Comparison of ENCODE assay signal across 1 cellular context in genomic region chr10:124388823-124389612, GRCh38.
TF ChIP-seq lines count a peak whose summit lies in the region.

No MANE protein-coding gene starts in this region.

TF ChIP-seq in HepG2, 621 proteins besides CTCF, POLR2A, EP300 and RAD21 (continued from another document and continues in another):
- TF ChIP-seq ELF1 (CRISPR knock-in tag; IDR thresholded peaks at IDR 0.05) (0 out of 2 replicates have a peak, but pooled peaks have one; percentile 11), PRDM4 (CRISPR knock-in tag; IDR thresholded peaks at IDR 0.05; ENCODE audit: borderline replicate concordance) (no peak), ZBTB7A (CRISPR knock-in tag; IDR thresholded peaks at IDR 0.05) (no peak), ZNF839 (CRISPR knock-in tag; IDR thresholded peaks at IDR 0.05; ENCODE audit: borderline replicate concordance) (no peak), TRAFD1 (CRISPR knock-in tag; IDR thresholded peaks at IDR 0.05; ENCODE audit: borderline replicate concordance) (no peak), ZKSCAN8 (CRISPR knock-in tag; IDR thresholded peaks at IDR 0.05; ENCODE audit: borderline replicate concordance) (no peak), RBM22 (optimal IDR thresholded peaks at IDR 0.05; ENCODE audit: low read length) (no peak), ZBTB21 (CRISPR knock-in tag; IDR thresholded peaks at IDR 0.05) (no peak), DR1 (CRISPR knock-in tag; IDR thresholded peaks at IDR 0.05) (no peak), ZNF720 (CRISPR knock-in tag; IDR thresholded peaks at IDR 0.05) (no peak), IRF2 (CRISPR knock-in tag; IDR thresholded peaks at IDR 0.05) (no peak), TIGD3 (CRISPR knock-in tag; IDR thresholded peaks at IDR 0.05; ENCODE audit: borderline replicate concordance) (no peak), CHD2 (IDR thresholded peaks at IDR 0.05; ENCODE audit: low read depth, low read length) (peak; percentile 50; the same call in 1 of the 2 replicates), SMAD3 (CRISPR knock-in tag; IDR thresholded peaks at IDR 0.05) (no peak), ZNF580 (CRISPR knock-in tag; IDR thresholded peaks at IDR 0.05; ENCODE audit: borderline replicate concordance, low read depth) (no peak), ZNF746 (CRISPR knock-in tag; IDR thresholded peaks at IDR 0.05) (no peak), PATZ1 (CRISPR knock-in tag; IDR thresholded peaks at IDR 0.05) (0 out of 2 replicates have a peak, but pooled peaks have one; percentile 19), ZNF260 (CRISPR knock-in tag; IDR thresholded peaks at IDR 0.05; ENCODE audit: borderline replicate concordance, low read depth) (no peak), SYNCRIP (IDR thresholded peaks at IDR 0.05; ENCODE audit: insufficient read depth, low read depth, low read length) (no peak), PITX1 (CRISPR knock-in tag; IDR thresholded peaks at IDR 0.05) (no peak), REST (IDR thresholded peaks at IDR 0.05; ENCODE audit: borderline replicate concordance in 1 of 2, low read depth in 1 of 2, low read length in 2 of 2) (no peak), KMT2A (CRISPR knock-in tag; IDR thresholded peaks at IDR 0.05) (no peak), KAT2B (IDR thresholded peaks at IDR 0.05; ENCODE audit: borderline replicate concordance, low read depth, low read length) (no peak), ZNF3 (CRISPR knock-in tag; IDR thresholded peaks at IDR 0.05) (no peak), ZNF512B (CRISPR knock-in tag; IDR thresholded peaks at IDR 0.05; ENCODE audit: borderline replicate concordance) (no peak), ZNF766 (CRISPR knock-in tag; IDR thresholded peaks at IDR 0.05; ENCODE audit: borderline replicate concordance) (no peak), ZGPAT (CRISPR knock-in tag; IDR thresholded peaks at IDR 0.05) (no peak), ZFP91 (CRISPR knock-in tag; IDR thresholded peaks at IDR 0.05; ENCODE audit: borderline replicate concordance) (0 out of 2 replicates have a peak, but pooled peaks have one; percentile 3), UBTF (CRISPR knock-in tag; IDR thresholded peaks at IDR 0.05) (no peak), ZHX1 (CRISPR knock-in tag; IDR thresholded peaks at IDR 0.05; ENCODE audit: low read depth) (no peak)
